In the genomic region with DNA sequence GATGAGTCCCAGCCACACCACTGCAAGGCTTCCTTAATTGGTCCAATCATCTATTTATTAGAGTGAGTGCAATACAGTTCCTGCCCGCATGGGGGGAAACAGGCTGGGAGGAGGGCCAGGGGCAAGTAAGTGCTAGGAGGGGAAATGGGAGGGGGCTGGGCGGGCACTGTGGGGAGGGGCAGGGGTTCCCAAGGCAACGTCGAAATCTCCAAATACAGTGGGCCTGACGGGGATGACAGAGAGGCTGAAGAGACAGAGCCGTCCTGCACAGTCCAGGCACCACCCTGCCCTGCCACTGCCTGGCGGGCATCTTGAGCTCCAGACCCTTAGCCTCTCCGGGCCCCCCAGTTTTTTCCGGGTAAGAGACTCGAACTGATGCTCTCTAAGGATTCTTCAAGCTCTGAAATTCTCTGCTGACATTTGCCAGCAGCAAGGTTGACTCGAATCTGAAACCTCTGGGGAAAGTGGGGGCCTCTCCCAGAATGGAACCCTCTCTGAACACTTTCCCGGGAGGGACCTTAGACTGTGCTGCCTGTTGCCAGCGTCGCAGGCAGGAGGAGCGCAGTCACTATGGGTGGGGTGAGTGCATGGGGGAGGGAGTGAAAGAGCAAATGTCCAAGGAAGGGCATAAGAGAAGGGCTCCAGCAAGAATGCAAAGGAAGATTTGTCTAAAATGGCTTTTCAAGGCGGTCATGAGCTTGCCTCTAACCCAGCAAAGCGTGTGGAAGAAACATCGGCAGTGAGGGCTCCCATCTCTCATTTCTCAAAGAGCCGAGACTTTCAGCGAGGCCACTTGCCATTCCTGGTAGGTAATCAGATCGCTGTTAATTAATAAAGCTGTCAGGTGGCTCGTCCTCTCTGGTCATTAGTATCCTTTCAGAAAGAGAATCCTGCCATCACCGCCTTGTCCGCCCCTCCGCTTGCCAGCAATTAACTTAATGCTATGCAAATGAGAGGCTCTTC, we compare ENCODE assay signal across 8 cellular contexts.
DNase-seq lines count a peak whose midpoint lies in the region; ATAC-seq and TF ChIP-seq lines count a peak whose summit lies in the region.

No MANE protein-coding gene starts in this region.

- H3K27me3 ChIP-seq in GM23338 (ENCODE audit: insufficient read depth) = no peaks in the 10 kb centered on the region; the same call in 1 of the 2 replicates

- H3K4me3 ChIP-seq in GM23338 (peak overlapping the region; percentile 97), choroid plexus epithelial cell (ENCODE audit: low read depth, low read length) (peak overlapping the region; percentile 93)

- ATAC-seq in GM23338 = peak; percentile 68
- ATAC-seq in left lobe of liver = peak; percentile 82
- ATAC-seq in HG02588 (IDR thresholded peaks at IDR 0.05; ENCODE audit: unreplicated experiment) = no peak

- no peaks in the 10 kb centered on the region for H3K36me3 ChIP-seq in GM23338 (ENCODE audit: insufficient read depth)

- no peaks in the 10 kb centered on the region for H4K20me1 ChIP-seq in GM23338 (replicated peaks; ENCODE audit: insufficient read depth)

- 0 out of 2 replicates have a peak, but pooled peaks cover 7% of the 10 kb centered on the region for H3F3A ChIP-seq in GM23338 (replicated peaks; ENCODE audit: low read depth)

- DNase-seq in ELR (ENCODE audit: low read depth) (peak; percentile 67), GM23338 (ENCODE audit: low spot score) (peak; percentile 92), NCI-H1694 treated with DMSO at 0.1 percent for 48 hours (lab: John Stamatoyannopoulos, UW) (peak; percentile 59), choroid plexus epithelial cell (ENCODE audit: low read depth) (peak; percentile 76), left lobe of liver (ENCODE audit: low spot score) (peak; percentile 51)
- DNase-seq in activated CD4-positive, CD25-positive, alpha-beta regulatory T cell treated with anti-CD3 and anti-CD28 coated beads, Interleukin-2, amount 50 U/mL, for 16 hours (ENCODE audit: low read depth, low spot score) = peak; percentile 39
- DNase-seq in stimulated activated CD4-positive, alpha-beta T cell treated with anti-CD3 and anti-CD28 coated beads, Interleukin-4, amount 100 ng/mL, for 4 hours = peak; percentile 58 to 69

- no peak overlapping the region for H3K27ac ChIP-seq in GM23338 (ENCODE audit: low read depth)

- H3K27ac Mint-ChIP-seq in GM23338 = no peak overlapping the region

- H3K79me2 ChIP-seq in GM23338 (replicated peaks; ENCODE audit: insufficient read depth) = no peaks in the 10 kb centered on the region

- TF ChIP-seq CTCF in GM23338 (conservative IDR thresholded peaks at IDR 0.05; ENCODE audit: low read depth in 2 of 2) = peak; percentile 35 to 45
- peak; percentile 65 for TF ChIP-seq CTCF in choroid plexus epithelial cell (conservative IDR thresholded peaks at IDR 0.05; ENCODE audit: low read depth, low read length)

- H3K4me1 ChIP-seq in GM23338 (ENCODE audit: insufficient read depth) = peaks cover 12% of the 10 kb centered on the region

- peaks cover 19% of the 10 kb centered on the region for H3K9me3 Mint-ChIP-seq in GM23338

- H2AFZ ChIP-seq in GM23338 = peak overlapping the region; percentile 98

- H3K27me3 Mint-ChIP-seq in GM23338 (ENCODE audit: insufficient read depth, low read depth, poor library complexity) = peaks cover 14% of the 10 kb centered on the region

- peak overlapping the region; percentile 96 for H3K4me3 Mint-ChIP-seq in GM23338

- peaks cover 3% of the 10 kb centered on the region; the same call in 1 of the 3 replicates for H3K4me1 Mint-ChIP-seq in GM23338

- H3K4me2 ChIP-seq in GM23338 = peak overlapping the region; percentile 93

- peaks cover 9% of the 10 kb centered on the region for H3K36me3 Mint-ChIP-seq in GM23338 (ENCODE audit: low read depth)

- H3K9me2 ChIP-seq in GM23338 (ENCODE audit: insufficient read depth) = peaks cover 6% of the 10 kb centered on the region; the same call in 1 of the 2 replicates

TF ChIP-seq in GM23338, 12 proteins besides CTCF, POLR2A, EP300 and RAD21 (continues in another document):
- TF ChIP-seq, protein P1, sequence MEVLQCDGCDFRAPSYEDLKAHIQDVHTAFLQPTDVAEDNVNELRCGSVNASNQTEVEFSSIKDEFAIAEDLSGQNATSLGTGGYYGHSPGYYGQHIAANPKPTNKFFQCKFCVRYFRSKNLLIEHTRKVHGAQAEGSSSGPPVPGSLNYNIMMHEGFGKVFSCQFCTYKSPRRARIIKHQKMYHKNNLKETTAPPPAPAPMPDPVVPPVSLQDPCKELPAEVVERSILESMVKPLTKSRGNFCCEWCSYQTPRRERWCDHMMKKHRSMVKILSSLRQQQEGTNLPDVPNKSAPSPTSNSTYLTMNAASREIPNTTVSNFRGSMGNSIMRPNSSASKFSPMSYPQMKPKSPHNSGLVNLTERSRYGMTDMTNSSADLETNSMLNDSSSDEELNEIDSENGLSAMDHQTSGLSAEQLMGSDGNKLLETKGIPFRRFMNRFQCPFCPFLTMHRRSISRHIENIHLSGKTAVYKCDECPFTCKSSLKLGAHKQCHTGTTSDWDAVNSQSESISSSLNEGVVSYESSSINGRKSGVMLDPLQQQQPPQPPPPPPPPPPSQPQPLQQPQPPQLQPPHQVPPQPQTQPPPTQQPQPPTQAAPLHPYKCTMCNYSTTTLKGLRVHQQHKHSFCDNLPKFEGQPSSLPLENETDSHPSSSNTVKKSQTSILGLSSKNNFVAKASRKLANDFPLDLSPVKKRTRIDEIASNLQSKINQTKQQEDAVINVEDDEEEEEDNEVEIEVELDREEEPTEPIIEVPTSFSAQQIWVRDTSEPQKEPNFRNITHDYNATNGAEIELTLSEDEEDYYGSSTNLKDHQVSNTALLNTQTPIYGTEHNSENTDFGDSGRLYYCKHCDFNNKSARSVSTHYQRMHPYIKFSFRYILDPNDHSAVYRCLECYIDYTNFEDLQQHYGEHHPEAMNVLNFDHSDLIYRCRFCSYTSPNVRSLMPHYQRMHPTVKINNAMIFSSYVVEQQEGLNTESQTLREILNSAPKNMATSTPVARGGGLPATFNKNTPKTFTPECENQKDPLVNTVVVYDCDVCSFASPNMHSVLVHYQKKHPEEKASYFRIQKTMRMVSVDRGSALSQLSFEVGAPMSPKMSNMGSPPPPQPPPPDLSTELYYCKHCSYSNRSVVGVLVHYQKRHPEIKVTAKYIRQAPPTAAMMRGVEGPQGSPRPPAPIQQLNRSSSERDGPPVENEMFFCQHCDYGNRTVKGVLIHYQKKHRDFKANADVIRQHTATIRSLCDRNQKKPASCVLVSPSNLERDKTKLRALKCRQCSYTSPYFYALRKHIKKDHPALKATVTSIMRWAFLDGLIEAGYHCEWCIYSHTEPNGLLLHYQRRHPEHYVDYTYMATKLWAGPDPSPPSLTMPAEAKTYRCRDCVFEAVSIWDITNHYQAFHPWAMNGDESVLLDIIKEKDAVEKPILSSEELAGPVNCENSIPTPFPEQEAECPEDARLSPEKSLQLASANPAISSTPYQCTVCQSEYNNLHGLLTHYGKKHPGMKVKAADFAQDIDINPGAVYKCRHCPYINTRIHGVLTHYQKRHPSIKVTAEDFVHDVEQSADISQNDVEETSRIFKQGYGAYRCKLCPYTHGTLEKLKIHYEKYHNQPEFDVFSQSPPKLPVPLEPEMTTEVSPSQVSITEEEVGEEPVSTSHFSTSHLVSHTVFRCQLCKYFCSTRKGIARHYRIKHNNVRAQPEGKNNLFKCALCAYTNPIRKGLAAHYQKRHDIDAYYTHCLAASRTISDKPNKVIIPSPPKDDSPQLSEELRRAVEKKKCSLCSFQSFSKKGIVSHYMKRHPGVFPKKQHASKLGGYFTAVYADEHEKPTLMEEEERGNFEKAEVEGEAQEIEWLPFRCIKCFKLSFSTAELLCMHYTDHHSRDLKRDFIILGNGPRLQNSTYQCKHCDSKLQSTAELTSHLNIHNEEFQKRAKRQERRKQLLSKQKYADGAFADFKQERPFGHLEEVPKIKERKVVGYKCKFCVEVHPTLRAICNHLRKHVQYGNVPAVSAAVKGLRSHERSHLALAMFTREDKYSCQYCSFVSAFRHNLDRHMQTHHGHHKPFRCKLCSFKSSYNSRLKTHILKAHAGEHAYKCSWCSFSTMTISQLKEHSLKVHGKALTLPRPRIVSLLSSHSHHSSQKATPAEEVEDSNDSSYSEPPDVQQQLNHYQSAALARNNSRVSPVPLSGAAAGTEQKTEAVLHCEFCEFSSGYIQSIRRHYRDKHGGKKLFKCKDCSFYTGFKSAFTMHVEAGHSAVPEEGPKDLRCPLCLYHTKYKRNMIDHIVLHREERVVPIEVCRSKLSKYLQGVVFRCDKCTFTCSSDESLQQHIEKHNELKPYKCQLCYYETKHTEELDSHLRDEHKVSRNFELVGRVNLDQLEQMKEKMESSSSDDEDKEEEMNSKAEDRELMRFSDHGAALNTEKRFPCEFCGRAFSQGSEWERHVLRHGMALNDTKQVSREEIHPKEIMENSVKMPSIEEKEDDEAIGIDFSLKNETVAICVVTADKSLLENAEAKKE (CRISPR knock-in tag; IDR thresholded peaks at IDR 0.05) = no peak
- no peak for TF ChIP-seq CREB1 (CRISPR knock-in tag; IDR thresholded peaks at IDR 0.05; ENCODE audit: low read depth)
- no peak for TF ChIP-seq STAT1 (IDR thresholded peaks at IDR 0.05; ENCODE audit: unreplicated experiment)
- no peak for TF ChIP-seq NANOG (IDR thresholded peaks at IDR 0.05; ENCODE audit: borderline replicate concordance)
- TF ChIP-seq EZH2phosphoT487 (IDR thresholded peaks at IDR 0.05; ENCODE audit: unreplicated experiment) = no peak
- no peak for TF ChIP-seq JUNB (IDR thresholded peaks at IDR 0.05; ENCODE audit: unreplicated experiment)

Comparison
In these comparisons a context has a peak if more than half of its experiments do, and no peak if none do; other contexts are left out.
1. DNase-seq: peak in every context shown above with its lines; median percentile 92 in GM23338; 76 in choroid plexus epithelial cell; 67 in ELR; 64 in stimulated activated CD4-positive, alpha-beta T cell treated with anti-CD3 and anti-CD28 coated beads, Interleukin-4, amount 100 ng/mL, for 4 hours; 59 in NCI-H1694 treated with DMSO at 0.1 percent for 48 hours; 51 in left lobe of liver; 39 in activated CD4-positive, CD25-positive, alpha-beta regulatory T cell treated with anti-CD3 and anti-CD28 coated beads, Interleukin-2, amount 50 U/mL, for 16 hours.